ENCODE assay signal across 19 cellular contexts in genomic region chr14:71441142-71441541, GRCh38.
"Had no signal": no experiment of that assay in that cellular context is flagged by ENCODE, and none has a peak within 500 bp of the region (broad histone marks: within the 10 kb centered on the region; RNA-seq: fewer than 3 reads in every experiment).

No MANE protein-coding gene starts in this region.

- ATAC-seq: esophagus mucosa; foreskin keratinocyte; naive thymus-derived CD4-positive, alpha-beta T cell; psoas muscle; right lobe of liver had no signal

- H3K27ac ChIP-seq: foreskin keratinocyte, neutrophil, psoas muscle, right lobe of liver, skin epidermis, stomach, suprapubic skin had no signal

- H3K9me3 Mint-ChIP-seq: central memory CD8-positive, alpha-beta T cell; naive thymus-derived CD4-positive, alpha-beta T cell had no signal

- H3K27me3 ChIP-seq: dorsolateral prefrontal cortex, foreskin keratinocyte, neutrophil, right lobe of liver, stomach, suprapubic skin, tibial nerve had no signal

- H3K27ac Mint-ChIP-seq: naive thymus-derived CD4-positive, alpha-beta T cell had no signal

- H3K4me3 ChIP-seq: psoas muscle, right lobe of liver, skin epidermis, stomach, suprapubic skin, tibial nerve had no signal

- H3K9me3 ChIP-seq: neutrophil, psoas muscle, right lobe of liver, stomach, suprapubic skin, tibial nerve had no signal

- DNase-seq: cortex of kidney; dorsolateral prefrontal cortex; effector memory CD4-positive, alpha-beta T cell; foreskin keratinocyte; kidney; left cardiac atrium; naive thymus-derived CD4-positive, alpha-beta T cell; psoas muscle; retina; right lobe of liver; stimulated activated CD4-positive, alpha-beta T cell treated with anti-CD3 and anti-CD28 coated beads, Interleukin-12 subunit alpha, Interleukin-12 subunit beta, amount 100 ng/mL, for 4 hours; stimulated activated naive CD4-positive, alpha-beta T cell; stomach had no signal

- H3K4me3 Mint-ChIP-seq: central memory CD8-positive, alpha-beta T cell; naive thymus-derived CD4-positive, alpha-beta T cell had no signal

- H3K36me3 ChIP-seq: neutrophil, right lobe of liver, stomach, suprapubic skin, tibial nerve had no signal

- H3K4me1 ChIP-seq: psoas muscle, right lobe of liver had no signal

- H3K27me3 Mint-ChIP-seq: central memory CD8-positive, alpha-beta T cell; naive thymus-derived CD4-positive, alpha-beta T cell had no signal
